ENCODE assay signal across 20 cellular contexts in genomic region chr9:123607479-123607878, GRCh38.
"Had no signal": no experiment of that assay in that cellular context is flagged by ENCODE, and none has a peak within 500 bp of the region (broad histone marks: within the 10 kb centered on the region; RNA-seq: fewer than 3 reads in every experiment).

No MANE protein-coding gene starts in this region.

- H3K9me3 ChIP-seq: esophagus muscularis mucosa, tibial nerve had no signal

- H3K4me3 ChIP-seq: esophagus muscularis mucosa, tibial nerve had no signal

- H3K9me3 Mint-ChIP-seq: activated naive CD4-positive, alpha-beta T cell treated with anti-CD3 and anti-CD28 coated beads, Interleukin-2, amount 10 ng/mL, durations not matched to agents 7 days and 5 days; activated T-cell treated with anti-CD3 and anti-CD28 coated beads, Interleukin-2, amount 50 U/mL, for 4 hours; immature natural killer cell; natural killer cell treated with Interleukin-12 subunit alpha and Interleukin-12 subunit beta and Interleukin-15 and Interleukin-18, amount 100 ng/mL, for 72 hours; T-helper 1 cell treated with Interleukin-12 subunit alpha and Interleukin-12 subunit beta and Interleukin-4 antibody, amounts not matched to agents 30 μg/mL and 1 μg/mL, for 36 hours had no signal

- H3K27ac ChIP-seq: brain microvascular endothelial cell, esophagus muscularis mucosa, tibial nerve had no signal

- H3K4me1 Mint-ChIP-seq: activated naive CD4-positive, alpha-beta T cell treated with anti-CD3 and anti-CD28 coated beads, Interleukin-2, amount 10 ng/mL, durations not matched to agents 7 days and 5 days; immature natural killer cell had no signal

- H3K27ac Mint-ChIP-seq: activated naive CD4-positive, alpha-beta T cell treated with anti-CD3 and anti-CD28 coated beads, Interleukin-2, amount 10 ng/mL, durations not matched to agents 7 days and 5 days; immature natural killer cell; natural killer cell treated with Interleukin-12 subunit alpha and Interleukin-12 subunit beta and Interleukin-15 and Interleukin-18, amount 100 ng/mL, for 72 hours; T-helper 1 cell treated with Interleukin-12 subunit alpha and Interleukin-12 subunit beta and Interleukin-4 antibody, amounts not matched to agents 30 μg/mL and 1 μg/mL, for 36 hours had no signal

- H3K36me3 ChIP-seq: brain microvascular endothelial cell had no signal

- H3K27me3 Mint-ChIP-seq: activated naive CD4-positive, alpha-beta T cell treated with anti-CD3 and anti-CD28 coated beads, Interleukin-2, amount 10 ng/mL, durations not matched to agents 7 days and 5 days; natural killer cell treated with Interleukin-12 subunit alpha and Interleukin-12 subunit beta and Interleukin-15 and Interleukin-18, amount 100 ng/mL, for 72 hours had no signal

- DNase-seq: activated CD4-positive, alpha-beta T cell treated with anti-CD3 and anti-CD28 coated beads, Interleukin-2, amount 50 U/mL, for 1 hour; activated CD8-positive, alpha-beta memory T cell treated with anti-CD3 and anti-CD28 coated beads, Interleukin-2, amount 50 U/mL, for 4 hours; activated naive CD4-positive, alpha-beta T cell treated with anti-CD3 and anti-CD28 coated beads, Interleukin-2, amount 10 ng/mL, durations not matched to agents 7 days and 5 days; activated T-cell treated with anti-CD3 and anti-CD28 coated beads, Interleukin-2, amount 50 U/mL, for 4 hours; aorta; brain microvascular endothelial cell; central memory CD4-positive, alpha-beta T cell; cortex of kidney; immature natural killer cell; kidney glomerular epithelial cell; nucleus accumbens; posterior cingulate gyrus; stimulated activated CD8-positive, alpha-beta memory T cell treated with anti-CD3 and anti-CD28 coated beads, Interleukin-4, amount 100 ng/mL, for 48 hours; stimulated activated naive CD8-positive, alpha-beta T cell treated with anti-CD3 and anti-CD28 coated beads, Interleukin-15, Interleukin-2, amounts not matched to agents 100 U/mL and 50 U/mL, for 24 hours; substantia nigra had no signal

- H3K36me3 Mint-ChIP-seq: activated naive CD4-positive, alpha-beta T cell treated with anti-CD3 and anti-CD28 coated beads, Interleukin-2, amount 10 ng/mL, durations not matched to agents 7 days and 5 days had no signal

- ATAC-seq: activated CD4-positive, CD25-positive, alpha-beta regulatory T cell treated with anti-CD3 and anti-CD28 coated beads, Interleukin-2, amount 50 U/mL, for 24 hours; activated T-cell treated with anti-CD3 and anti-CD28 coated beads, Interleukin-2, amount 50 U/mL, for 4 hours; natural killer cell treated with Interleukin-12 subunit alpha and Interleukin-12 subunit beta and Interleukin-15 and Interleukin-18, amount 100 ng/mL, for 72 hours; stimulated activated naive CD8-positive, alpha-beta T cell treated with anti-CD3 and anti-CD28 coated beads, Interleukin-15, Interleukin-2, amounts not matched to agents 100 U/mL and 50 U/mL, for 24 hours had no signal

- H3K27me3 ChIP-seq: brain microvascular endothelial cell, esophagus muscularis mucosa, tibial nerve had no signal

- H3K4me3 Mint-ChIP-seq: activated naive CD4-positive, alpha-beta T cell treated with anti-CD3 and anti-CD28 coated beads, Interleukin-2, amount 10 ng/mL, durations not matched to agents 7 days and 5 days; activated T-cell treated with anti-CD3 and anti-CD28 coated beads, Interleukin-2, amount 50 U/mL, for 4 hours; immature natural killer cell; natural killer cell treated with Interleukin-12 subunit alpha and Interleukin-12 subunit beta and Interleukin-15 and Interleukin-18, amount 100 ng/mL, for 72 hours; T-helper 1 cell treated with Interleukin-12 subunit alpha and Interleukin-12 subunit beta and Interleukin-4 antibody, amounts not matched to agents 30 μg/mL and 1 μg/mL, for 36 hours had no signal

- H3K4me1 ChIP-seq: esophagus muscularis mucosa had no signal
